ENCODE assay signal across 8 cellular contexts in the genomic region with DNA sequence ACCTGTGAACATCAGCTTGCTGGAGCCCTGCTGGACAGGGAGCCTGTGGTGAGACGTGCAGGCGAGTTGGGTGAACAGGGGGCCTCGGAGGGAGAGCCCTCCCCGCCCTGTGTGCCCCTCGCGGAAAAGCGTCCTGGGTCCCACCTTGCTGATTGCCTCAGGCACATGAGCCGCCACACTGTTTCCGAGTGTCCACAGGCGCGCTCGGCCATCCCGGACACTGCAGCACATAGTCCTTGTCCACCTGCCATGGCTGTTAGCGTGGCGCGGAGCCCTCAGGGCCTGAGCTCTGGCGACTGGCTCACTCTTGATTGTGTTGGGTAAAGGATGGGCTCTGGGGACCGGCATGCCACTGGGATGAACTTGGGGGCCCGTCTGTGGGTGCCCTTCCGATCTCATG. TPM values are rescaled to one million over a fixed set of nuclear protein-coding genes. Genes with fewer than 3 reads are reported as not detected.
"Had no signal": no experiment of that assay in that cellular context is flagged by ENCODE, and none has a peak within 500 bp of the region (broad histone marks: within the 10 kb centered on the region; RNA-seq: fewer than 3 reads in every experiment).

No MANE protein-coding gene starts in this region.

- H3K4me3 Mint-ChIP-seq: GM23338 had no signal

- H3K4me1 ChIP-seq: HAP-1 had no signal

- H3K9me3 Mint-ChIP-seq: GM23338 had no signal

- H3K36me3 ChIP-seq: HAP-1 had no signal

- H3K4me2 ChIP-seq: GM23338, KMS-11 had no signal

- H3K9ac ChIP-seq: KMS-11 had no signal

- H3K27ac ChIP-seq: KMS-11 had no signal

- H3K9me3 ChIP-seq: HAP-1 had no signal

- H2AFZ ChIP-seq: GM23338 had no signal

- H3K27ac Mint-ChIP-seq: GM23338 had no signal

- ATAC-seq: GM23338, HepG2 had no signal

- DNase-seq: H7, Karpas-422, KBM-7 had no signal

- H3K4me3 ChIP-seq: GM23338, HAP-1 had no signal

RNA-seq across cellular contexts. Expression of a gene that starts 43.8 kb away (rescaled TPM):
- total RNA-seq: HT-29 had no signal
